12 cellular contexts compared by ENCODE assay signal in the genomic region with DNA sequence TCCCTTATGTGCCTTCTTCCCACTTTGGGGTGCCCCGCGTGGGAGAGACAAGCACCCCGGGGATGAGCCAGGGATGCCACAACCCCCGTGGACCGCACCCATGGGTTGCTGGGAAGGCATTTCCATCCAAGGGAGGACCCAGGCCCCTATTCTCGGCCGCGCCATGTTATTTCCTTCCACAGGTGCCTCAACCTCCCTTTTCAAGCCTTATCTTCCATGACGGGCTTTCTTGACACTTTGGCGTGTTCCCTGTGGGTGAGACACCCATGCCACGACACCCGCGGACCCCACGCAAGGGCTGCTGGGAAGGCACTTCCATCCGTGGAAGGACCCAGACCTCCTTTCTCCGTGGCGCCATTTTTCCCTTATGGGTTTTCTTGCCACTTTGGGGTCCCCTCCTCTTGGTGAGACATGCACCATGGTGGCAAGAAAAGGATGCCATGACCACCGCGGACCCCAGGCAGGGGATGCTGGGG.
"Had no signal": no experiment of that assay in that cellular context is flagged by ENCODE, and none has a peak within 500 bp of the region (broad histone marks: within the 10 kb centered on the region; RNA-seq: fewer than 3 reads in every experiment).

No MANE protein-coding gene starts in this region.

- H3K4me1 ChIP-seq: gastroesophageal sphincter, tibial artery had no signal

- H3K4me3 Mint-ChIP-seq: brain; dendritic cell treated with granulocyte-macrophage colony-stimulating factor and Interleukin-4, amounts not matched to agents 40 ng/mL and 50 ng/mL, for 4 days; naive thymus-derived CD8-positive, alpha-beta T cell had no signal

- DNase-seq: activated CD4-positive, alpha-beta T cell treated with anti-CD3 and anti-CD28 coated beads, Interleukin-2, amount 50 U/mL, for 1 hour; activated CD4-positive, CD25-positive, alpha-beta regulatory T cell; activated naive CD4-positive, alpha-beta T cell treated with Interleukin-2 at 50 U/mL for 16 hours; SHP77 had no signal

- H3K36me3 Mint-ChIP-seq: brain had no signal

- H3K27me3 Mint-ChIP-seq: dendritic cell treated with granulocyte-macrophage colony-stimulating factor and Interleukin-4, amounts not matched to agents 40 ng/mL and 50 ng/mL, for 4 days had no signal

- H3K4me3 ChIP-seq: gastroesophageal sphincter, lung, skin epidermis, tibial artery had no signal

- H3K4me1 Mint-ChIP-seq: brain; naive thymus-derived CD8-positive, alpha-beta T cell had no signal

- ATAC-seq: gastroesophageal sphincter; naive thymus-derived CD8-positive, alpha-beta T cell; SK-N-SH treated with all-trans-retinoic acid at 6 μM for 48 hours had no signal

- H3K36me3 ChIP-seq: gastroesophageal sphincter, tibial artery had no signal

- H3K27ac ChIP-seq: gastroesophageal sphincter, skin epidermis, tibial artery had no signal

- H3K27ac Mint-ChIP-seq: brain; dendritic cell treated with granulocyte-macrophage colony-stimulating factor and Interleukin-4, amounts not matched to agents 40 ng/mL and 50 ng/mL, for 4 days; naive thymus-derived CD8-positive, alpha-beta T cell had no signal
